In the genomic region with DNA sequence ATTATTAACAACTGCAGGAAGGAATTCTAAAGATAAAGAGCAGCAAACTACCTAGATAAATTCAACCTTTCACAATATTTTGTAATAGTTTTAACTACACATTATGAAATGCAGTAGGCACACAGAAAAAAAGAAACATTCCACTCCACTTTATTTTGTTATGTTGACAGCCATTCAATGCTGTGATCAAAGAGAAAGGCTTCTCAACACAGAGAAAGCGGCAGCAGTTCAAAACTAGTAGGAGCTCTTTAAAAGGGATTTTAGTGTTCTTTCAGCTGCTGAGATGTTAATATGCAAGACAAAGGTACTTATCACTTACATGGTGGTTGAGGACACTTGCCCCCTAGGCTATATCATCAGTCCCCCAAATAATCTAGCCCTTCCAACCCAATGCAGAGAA, we compare ENCODE assay signal across 18 cellular contexts. TPM values are rescaled to one million over a fixed set of nuclear protein-coding genes. Genes with fewer than 3 reads are reported as not detected.
DNase-seq lines count a peak whose midpoint lies in the region; ATAC-seq lines count a peak whose summit lies in the region.
"Had no signal": no experiment of that assay in that cellular context is flagged by ENCODE, and none has a peak within 500 bp of the region (broad histone marks: within the 10 kb centered on the region; RNA-seq: fewer than 3 reads in every experiment).

No MANE protein-coding gene starts in this region.

- H3K4me3 ChIP-seq in ectodermal cell (ENCODE audit: insufficient read depth, low read depth, low read length), result peak overlapping the region; percentile 23
- H3K4me3 ChIP-seq in mesodermal cell (ENCODE audit: extremely low read depth, insufficient read depth, low read length, poor library complexity, severe bottlenecking), result no peak overlapping the region

- peak overlapping the region; percentile 58 for H3K27ac Mint-ChIP-seq in activated T-cell treated with anti-CD3 and anti-CD28 coated beads, Interleukin-2, amount 50 U/mL, for 72 hours

- H3K27ac ChIP-seq in ectodermal cell (ENCODE audit: insufficient read depth, low read depth, low read length, poor library complexity, severe bottlenecking) (peak overlapping the region; percentile 70), mesodermal cell (ENCODE audit: low read depth, low read length, severe bottlenecking) (peak overlapping the region; percentile 4)
- H3K27ac ChIP-seq: RWPE1 had no signal

- no peaks in the 10 kb centered on the region for H3K27me3 Mint-ChIP-seq in activated T-cell treated with anti-CD3 and anti-CD28 coated beads, Interleukin-2, amount 50 U/mL, for 72 hours (ENCODE audit: low read depth)
- H3K27me3 Mint-ChIP-seq: central memory CD8-positive, alpha-beta T cell had no signal

- peak overlapping the region in 1 of 2 donors; percentile 43 for H3K4me3 Mint-ChIP-seq in activated T-cell treated with anti-CD3 and anti-CD28 coated beads, Interleukin-2, amount 50 U/mL, for 72 hours
- H3K4me3 Mint-ChIP-seq: central memory CD8-positive, alpha-beta T cell had no signal

- WGBS in ectodermal cell, 2 experiments, result 0 to 4% methylated on average over 1 of the region's 1 CpG
- 60% methylated on average over 1 of the region's 1 CpG; no CpG with 5 or more reads in 1 of the 2 experiments for WGBS in mesodermal cell (ENCODE audit: insufficient coverage in 2 of 2), 2 experiments

- DNase-seq in activated T-cell treated with anti-CD3 and anti-CD28 coated beads, Interleukin-2, amount 50 U/mL, for 72 hours, result no peak
- DNase-seq in activated T-cell treated with anti-CD3 and anti-CD28 coated beads, Interleukin-2, amount 50 U/mL, for 48 hours, result no peak
- no peak for DNase-seq in SW480 (ENCODE audit: low spot score)
- DNase-seq in DMS153 (lab: John Stamatoyannopoulos, UW), result no peak
- no peak for DNase-seq in DMS114 treated with DMSO at 0.1 percent for 48 hours (lab: John Stamatoyannopoulos, UW; ENCODE audit: unreplicated experiment)
- DNase-seq in NCI-H2107 treated with DMSO at 0.1 percent for 48 hours (lab: John Stamatoyannopoulos, UW; ENCODE audit: unreplicated experiment), result no peak
- DNase-seq: ACHN; activated CD8-positive, alpha-beta memory T cell treated with anti-CD3 and anti-CD28 coated beads, Interleukin-2, amount 50 U/mL, for 4 hours; COR-L47; midbrain; NCI-H187 treated with DMSO at 0.1 percent for 48 hours; NCI-H69; posterior cingulate gyrus had no signal

- H3K4me1 Mint-ChIP-seq in activated T-cell treated with anti-CD3 and anti-CD28 coated beads, Interleukin-2, amount 50 U/mL, for 72 hours (ENCODE audit: low read depth), result peaks cover 67% of the 10 kb centered on the region

- ATAC-seq in activated T-cell treated with anti-CD3 and anti-CD28 coated beads, Interleukin-2, amount 50 U/mL, for 72 hours (replicated peaks in 1 of 2), result no peak
- ATAC-seq: activated CD4-positive, CD25-positive, alpha-beta regulatory T cell treated with anti-CD3 and anti-CD28 coated beads, Interleukin-2, amount 50 U/mL, for 24 hours had no signal

- H3K4me1 ChIP-seq in ectodermal cell (ENCODE audit: control insufficient read depth, insufficient read depth, low read length) (peaks cover 51% of the 10 kb centered on the region), mesodermal cell (ENCODE audit: control insufficient read depth, insufficient read depth, low read length, poor library complexity, severe bottlenecking) (peaks cover 17% of the 10 kb centered on the region)

- H3K36me3 ChIP-seq in ectodermal cell (ENCODE audit: control insufficient read depth, insufficient read depth, low read length) (no peaks in the 10 kb centered on the region), mesodermal cell (ENCODE audit: control insufficient read depth, insufficient read depth, low read length) (peaks cover 3% of the 10 kb centered on the region)

- H3K36me3 Mint-ChIP-seq in activated T-cell treated with anti-CD3 and anti-CD28 coated beads, Interleukin-2, amount 50 U/mL, for 72 hours (ENCODE audit: insufficient read depth in 2 of 2), result peaks cover 0 to 3% of the 10 kb centered on the region in 2 donors

- no peaks in the 10 kb centered on the region for H3K9me3 Mint-ChIP-seq in activated T-cell treated with anti-CD3 and anti-CD28 coated beads, Interleukin-2, amount 50 U/mL, for 72 hours
- H3K9me3 Mint-ChIP-seq: central memory CD8-positive, alpha-beta T cell had no signal

- H3K9me3 ChIP-seq in ectodermal cell (ENCODE audit: control insufficient read depth, low read length), result no peaks in the 10 kb centered on the region
- H3K9me3 ChIP-seq in mesodermal cell (ENCODE audit: control insufficient read depth, low read length), result no peaks in the 10 kb centered on the region

- H3K27me3 ChIP-seq in ectodermal cell (ENCODE audit: control insufficient read depth, insufficient read depth, low read length, poor library complexity, severe bottlenecking), result no peaks in the 10 kb centered on the region

RNA-seq across cellular contexts. Expression of a gene that starts 11.6 kb away (rescaled TPM):
- 10 to 100 TPM; 46.7 to 62.2 TPM for total RNA-seq in activated T-cell treated with anti-CD3 and anti-CD28 coated beads, Interleukin-2, amount 50 U/mL, for 72 hours
- 175 TPM for polyA plus RNA-seq in ectodermal cell (2013, experiment 1 of 4)
- 268 TPM for polyA plus RNA-seq in ectodermal cell (2013, experiment 2 of 4)
- polyA plus RNA-seq in ectodermal cell (2013, experiment 3 of 4), result 178 TPM
- 214 TPM for polyA plus RNA-seq in ectodermal cell (2013, experiment 4 of 4)
- polyA plus RNA-seq in mesodermal cell (2013, experiment 1 of 2), result 198 TPM
- 190 TPM for polyA plus RNA-seq in mesodermal cell (2013, experiment 2 of 2)
